8 cellular contexts compared by ENCODE assay signal in the genomic region with DNA sequence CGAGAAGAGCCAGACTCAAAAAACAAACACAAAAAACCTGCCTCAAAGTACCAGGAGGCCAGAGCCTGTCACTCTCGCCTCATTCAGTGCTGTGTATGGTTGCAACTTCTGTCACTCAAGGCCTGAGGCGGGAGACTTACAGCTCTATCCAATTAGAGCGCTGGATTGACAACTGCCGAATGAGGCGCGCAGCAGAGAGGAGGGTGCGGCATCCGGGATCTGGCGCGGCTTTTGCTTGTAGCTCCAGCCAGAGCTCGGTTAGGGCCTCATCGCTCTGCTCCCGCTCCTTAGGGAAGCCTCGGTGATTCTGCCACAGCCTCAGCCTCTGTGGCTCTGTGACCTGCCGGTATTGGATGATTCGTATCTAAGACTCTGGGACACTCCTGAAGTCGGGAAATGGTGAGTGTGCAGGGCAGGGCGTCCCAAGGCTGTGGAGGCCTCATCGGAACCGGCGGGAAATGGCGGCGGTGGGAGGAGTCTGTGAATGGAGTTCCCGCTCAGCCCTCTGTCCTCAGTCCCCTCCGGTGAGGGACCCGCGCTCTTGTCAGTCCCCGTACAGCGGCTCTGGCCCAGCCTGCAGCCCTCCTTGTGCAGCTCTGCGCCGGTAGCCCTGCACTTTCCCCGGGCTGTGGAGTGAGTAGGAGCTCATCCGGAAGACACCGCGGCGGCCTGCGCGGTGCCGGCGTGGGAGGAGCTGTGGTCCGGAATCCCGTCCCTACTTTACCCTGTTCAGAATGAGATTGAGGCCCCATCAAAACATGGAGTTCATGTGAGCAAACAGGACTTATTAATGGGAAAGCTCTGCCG. TPM values are rescaled to one million over a fixed set of nuclear protein-coding genes. Genes with fewer than 3 reads are reported as not detected.
DNase-seq lines count a peak whose midpoint lies in the region; ATAC-seq and TF ChIP-seq lines count a peak whose summit lies in the region.

Gene ZNF718, plus strand, starts transcription at position 227 of the 807 bp plus-strand sequence. Its CDS starts 170 bp downstream, at position 397.

- H3K9me3 Mint-ChIP-seq in activated CD8-positive, alpha-beta T cell treated with anti-CD3 and anti-CD28 coated beads for 36 hours, result peaks cover 27% of the 10 kb centered on the region

- H3K27me3 Mint-ChIP-seq in activated CD8-positive, alpha-beta T cell treated with anti-CD3 and anti-CD28 coated beads for 36 hours, result no peaks in the 10 kb centered on the region

- H3K27me3 ChIP-seq in lower lobe of right lung (ENCODE audit: low read depth), result no peaks in the 10 kb centered on the region

- peak within 1 kb of the TSS; percentile 87 for H3K27ac ChIP-seq in lower lobe of right lung

- H3K4me1 Mint-ChIP-seq in activated CD8-positive, alpha-beta T cell treated with anti-CD3 and anti-CD28 coated beads for 36 hours (ENCODE audit: low read depth), result peaks cover 26% of the 10 kb centered on the region

- peak within 1 kb of the TSS; percentile 95 for H3K4me3 Mint-ChIP-seq in activated CD8-positive, alpha-beta T cell treated with anti-CD3 and anti-CD28 coated beads for 36 hours

- peaks cover 12% of the 10 kb centered on the region for H3K36me3 ChIP-seq in lower lobe of right lung

- intact Hi-C loops in activated CD8-positive, alpha-beta T cell treated with anti-CD3 and anti-CD28 coated beads for 36 hours (cut with micrococcal nuclease), result no loop called here
- intact Hi-C loops in lower lobe of right lung (cut with DNase I), result no loop called here

- CTCF ChIA-PET in activated CD8-positive, alpha-beta T cell treated with anti-CD3 and anti-CD28 coated beads for 36 hours (lab: Charles Lee), result interaction anchor here (1.0 to 1.9 kb wide), 4 partner anchors 11 to 119 kb away, joined by 4 to 7 read pairs (median 4); no protein-coding TSS in a partner anchor

- DNase-seq in AML-193 (lab: John Stamatoyannopoulos, UW), result peak; percentile 79
- DNase-seq in NCI-H524 treated with DMSO at 0.1 percent for 48 hours (lab: John Stamatoyannopoulos, UW), result peak; percentile 5
- DNase-seq in activated CD8-positive, alpha-beta T cell treated with anti-CD3 and anti-CD28 coated beads for 36 hours, result peak; percentile 96
- peak; percentile 94 for DNase-seq in ecto neural progenitor cell (ENCODE audit: low spot score)
- DNase-seq in lower lobe of right lung, result peak; percentile 93
- peak; percentile 54 to 83 (median 78) for DNase-seq in stimulated activated CD4-positive, alpha-beta T cell treated with anti-CD3 and anti-CD28 coated beads, TNF-alpha, amount 100 ng/mL, for 1 hour (ENCODE audit: low read depth in 3 of 3, low spot score in 1 of 3)

- peak within 1 kb of the TSS; percentile 88 for H3K4me3 ChIP-seq in lower lobe of right lung

- H3K27ac Mint-ChIP-seq in activated CD8-positive, alpha-beta T cell treated with anti-CD3 and anti-CD28 coated beads for 36 hours, result peak within 1 kb of the TSS; percentile 100

- POLR2A ChIA-PET in activated CD8-positive, alpha-beta T cell treated with anti-CD3 and anti-CD28 coated beads for 36 hours (lab: Charles Lee), result interaction anchor here (1.2 to 2.7 kb wide), 6 partner anchors 9 to 349 kb away, joined by 3 to 16 read pairs (median 6); partner anchors contain the start of genes ZNF141 and ZNF595

- peaks cover 16% of the 10 kb centered on the region for H3K4me1 ChIP-seq in lower lobe of right lung

- peaks cover 65% of the 10 kb centered on the region for H3K36me3 Mint-ChIP-seq in activated CD8-positive, alpha-beta T cell treated with anti-CD3 and anti-CD28 coated beads for 36 hours (ENCODE audit: low read depth)

- peaks cover 12% of the 10 kb centered on the region for H3K9me3 ChIP-seq in lower lobe of right lung

- no peak for TF ChIP-seq CTCF in activated CD8-positive, alpha-beta T cell treated with anti-CD3 and anti-CD28 coated beads for 36 hours (IDR thresholded peaks at IDR 0.05)
- TF ChIP-seq CTCF in lower lobe of right lung (IDR thresholded peaks at IDR 0.05), result no peak

- ATAC-seq in GM19043 (IDR thresholded peaks at IDR 0.05; ENCODE audit: low read depth, unreplicated experiment), result peak; percentile 99
- peak; percentile 99 for ATAC-seq in HG03439 (IDR thresholded peaks at IDR 0.05; ENCODE audit: unreplicated experiment)
- ATAC-seq in activated CD8-positive, alpha-beta T cell treated with anti-CD3 and anti-CD28 coated beads for 36 hours, result peak; percentile 97
- peak; percentile 99 to 100 for ATAC-seq in lower lobe of right lung

RNA-seq across cellular contexts. Expression of gene ZNF718, which starts in this region (rescaled TPM):
- 1 to 10 TPM; 7.4 to 7.5 TPM for total RNA-seq in activated CD8-positive, alpha-beta T cell treated with anti-CD3 and anti-CD28 coated beads for 36 hours
- total RNA-seq in lower lobe of right lung, result 9.8 TPM

Comparison
In these comparisons a context has a peak if more than half of its experiments do, and no peak if none do; other contexts are left out.
1. Peak in every context shown above with its lines: DNase-seq, ATAC-seq, H3K4me3 ChIP-seq and H3K27ac ChIP-seq.
2. DNase-seq: peak in every context shown above with its lines; median percentile 96 in activated CD8-positive, alpha-beta T cell treated with anti-CD3 and anti-CD28 coated beads for 36 hours; 94 in ecto neural progenitor cell; 93 in lower lobe of right lung; 79 in AML-193; 78 in stimulated activated CD4-positive, alpha-beta T cell treated with anti-CD3 and anti-CD28 coated beads, TNF-alpha, amount 100 ng/mL, for 1 hour; 5 in NCI-H524 treated with DMSO at 0.1 percent for 48 hours.